31 cellular contexts compared by ENCODE assay signal in genomic region chr10:88531383-88532092, GRCh38. TPM values are rescaled to one million over a fixed set of nuclear protein-coding genes. Genes with fewer than 3 reads are reported as not detected.
"Had no signal": no experiment of that assay in that cellular context is flagged by ENCODE, and none has a peak within 500 bp of the region (broad histone marks: within the 10 kb centered on the region; RNA-seq: fewer than 3 reads in every experiment).

No MANE protein-coding gene starts in this region.

- H3K27me3 ChIP-seq: body of pancreas, colonic mucosa, esophagus squamous epithelium, heart right ventricle, right atrium auricular region, stomach, thyroid gland, upper lobe of left lung had no signal

- H2AFZ ChIP-seq: parathyroid adenoma had no signal

- H3K9me3 ChIP-seq: body of pancreas, colonic mucosa, esophagus squamous epithelium, heart right ventricle, right atrium auricular region, stomach, thyroid gland, upper lobe of left lung had no signal

- H3K9ac ChIP-seq: parathyroid adenoma had no signal

- H3K27ac ChIP-seq: body of pancreas, colonic mucosa, epithelial cell of prostate, esophagus squamous epithelium, heart right ventricle, parathyroid adenoma, right atrium auricular region, stomach, thyroid gland had no signal

- H3K36me3 ChIP-seq: colonic mucosa, esophagus squamous epithelium, heart right ventricle, right atrium auricular region, stomach, thyroid gland, upper lobe of left lung had no signal

- H3K4me3 ChIP-seq: body of pancreas, colonic mucosa, esophagus squamous epithelium, heart right ventricle, right atrium auricular region, stomach, thyroid gland, upper lobe of left lung had no signal

- ATAC-seq: activated naive CD4-positive, alpha-beta T cell treated with anti-CD3 and anti-CD28 coated beads, Interleukin-2, amount 50 U/mL, for 72 hours; activated T-cell treated with anti-CD3 and anti-CD28 coated beads, Interleukin-2, amount 50 U/mL, for 72 hours; heart right ventricle; naive thymus-derived CD8-positive, alpha-beta T cell; stimulated activated naive B cell treated with anti-CD40 and anti-IgM and Interleukin-4, amounts not matched to agents 10 μg/mL and 1 μg/mL and 100 μg/mL, for 72 hours had no signal

- DNase-seq: activated CD4-positive, alpha-beta T cell treated with anti-CD3 and anti-CD28 coated beads for 4 hours; activated CD4-positive, alpha-beta T cell treated with anti-CD3 and anti-CD28 coated beads, Interleukin-2, amount 50 U/mL, for 4 hours; activated CD4-positive, CD25-positive, alpha-beta regulatory T cell; activated naive CD4-positive, alpha-beta T cell; activated T-cell treated with anti-CD3 and anti-CD28 coated beads for 4 hours; activated T-cell treated with anti-CD3 and anti-CD28 coated beads, Interleukin-2, amount 50 U/mL, for 72 hours; aorta; body of pancreas; cerebellar nuclear complex; colonic mucosa; effector CD8-positive, alpha-beta T cell; esophagus squamous epithelium; foreskin melanocyte; heart right ventricle; naive thymus-derived CD8-positive, alpha-beta T cell; nucleus accumbens; stimulated activated CD4-positive, alpha-beta T cell treated with anti-CD3 and anti-CD28 coated beads, Interleukin-15, amount 100 ng/mL, for 24 hours; stimulated activated CD4-positive, alpha-beta T cell treated with anti-CD3 and anti-CD28 coated beads, Interleukin-2, amount 100 ng/mL, for 24 hours; stimulated activated naive B cell treated with anti-CD40 and anti-IgM and Interleukin-4, amounts not matched to agents 10 μg/mL and 1 μg/mL and 100 μg/mL, for 72 hours; stomach; thyroid gland; upper lobe of left lung had no signal

- H3K4me1 ChIP-seq: body of pancreas, colonic mucosa, esophagus squamous epithelium, heart right ventricle, right atrium auricular region, thyroid gland had no signal

RNA-seq across cellular contexts. Expression of gene LIPJ, which starts 55.0 kb away (rescaled TPM):
- total RNA-seq: activated naive CD4-positive, alpha-beta T cell treated with anti-CD3 and anti-CD28 coated beads, Interleukin-2, amount 50 U/mL, for 72 hours; activated T-cell treated with anti-CD3 and anti-CD28 coated beads, Interleukin-2, amount 50 U/mL, for 72 hours; dermis microvascular lymphatic vessel endothelial cell; glomerular endothelial cell; lung microvascular endothelial cell; neural crest cell; pulmonary artery endothelial cell had no signal
- polyA plus RNA-seq: aorta; naive thymus-derived CD8-positive, alpha-beta T cell had no signal
